8 cellular contexts compared by ENCODE assay signal in the genomic region with DNA sequence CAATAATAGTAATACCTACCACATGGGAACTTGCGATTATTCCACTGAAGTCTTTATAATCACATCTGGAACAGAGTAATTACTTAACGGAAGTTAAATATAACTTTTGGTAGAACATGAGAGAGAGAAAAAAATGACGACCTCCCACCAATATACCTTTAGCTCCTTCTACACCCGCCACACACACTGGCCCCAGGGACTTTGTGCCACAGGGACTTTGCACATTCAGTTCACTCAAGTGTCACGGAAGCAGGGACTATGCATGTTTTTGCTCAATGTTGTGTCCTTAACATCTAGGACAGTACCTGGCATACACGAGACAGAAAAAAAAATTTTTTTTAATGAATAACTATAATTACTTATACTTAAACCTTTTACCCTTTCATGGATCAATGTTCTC. TPM values are rescaled to one million over a fixed set of nuclear protein-coding genes. Genes with fewer than 3 reads are reported as not detected.
"Had no signal": no experiment of that assay in that cellular context is flagged by ENCODE, and none has a peak within 500 bp of the region (broad histone marks: within the 10 kb centered on the region; RNA-seq: fewer than 3 reads in every experiment).

No MANE protein-coding gene starts in this region.

- H3K36me3 ChIP-seq: HAP-1 had no signal

- H3K4me3 ChIP-seq: GM23338, HAP-1 had no signal

- H3K9me3 Mint-ChIP-seq: GM23338 had no signal

- H3K27ac ChIP-seq: KMS-11 had no signal

- H3K4me2 ChIP-seq: GM23338, KMS-11 had no signal

- H3K27ac Mint-ChIP-seq: GM23338 had no signal

- H3K4me3 Mint-ChIP-seq: GM23338 had no signal

- H2AFZ ChIP-seq: GM23338 had no signal

- H3K4me1 ChIP-seq: HAP-1 had no signal

- DNase-seq: H7, IMR-90, KBM-7 had no signal

- ATAC-seq: GM23338, HCT116 had no signal

RNA-seq across cellular contexts. Expression of a gene that starts 4.0 kb away (rescaled TPM):
- total RNA-seq: HT-29 had no signal
